ENCODE assay signal across 10 cellular contexts in the genomic region with DNA sequence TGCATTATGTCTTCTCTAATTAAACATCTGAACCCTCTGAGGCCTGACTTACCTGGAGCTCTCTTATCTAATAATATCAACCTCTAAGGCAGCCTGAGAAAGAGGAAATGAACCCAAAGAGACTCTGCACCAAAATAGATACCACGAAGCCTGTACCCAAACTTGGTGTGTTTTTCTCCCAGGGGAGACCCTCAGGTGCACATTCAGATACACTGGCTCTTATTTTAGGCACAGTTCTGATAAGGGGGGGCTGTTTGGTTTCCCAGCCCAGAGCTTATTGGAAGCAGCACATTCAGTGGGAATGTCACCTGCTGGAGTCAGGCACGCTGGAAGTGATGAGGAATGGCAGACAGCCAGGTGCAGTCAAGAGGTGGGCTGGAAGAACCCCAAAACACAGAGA. TPM values are rescaled to one million over a fixed set of nuclear protein-coding genes. Genes with fewer than 3 reads are reported as not detected.
A peak's percentile ranks its signal among the peaks of the same experiment; 100 is the strongest.
DNase-seq lines count a peak whose midpoint lies in the region; ATAC-seq lines count a peak whose summit lies in the region.
"Had no signal": no experiment of that assay in that cellular context is flagged by ENCODE, and none has a peak within 500 bp of the region (broad histone marks: within the 10 kb centered on the region; RNA-seq: fewer than 3 reads in every experiment).

No MANE protein-coding gene starts in this region.

- peak overlapping the region; percentile 31 for H3K4me3 Mint-ChIP-seq in activated CD8-positive, alpha-beta memory T cell treated with anti-CD3 and anti-CD28 coated beads, Interleukin-2, amount 10 ng/mL, durations not matched to agents 7 days and 5 days
- peak overlapping the region; percentile 91 to 98 (median 94) for H3K4me3 Mint-ChIP-seq in naive B cell

- H3K27me3 Mint-ChIP-seq in activated CD8-positive, alpha-beta memory T cell treated with anti-CD3 and anti-CD28 coated beads, Interleukin-2, amount 10 ng/mL, durations not matched to agents 7 days and 5 days, result peaks cover 18% of the 10 kb centered on the region
- no peaks in the 10 kb centered on the region for H3K27me3 Mint-ChIP-seq in naive B cell

- peaks cover 1% of the 10 kb centered on the region for H3K9me3 Mint-ChIP-seq in activated CD8-positive, alpha-beta memory T cell treated with anti-CD3 and anti-CD28 coated beads, Interleukin-2, amount 10 ng/mL, durations not matched to agents 7 days and 5 days (ENCODE audit: low read depth)
- H3K9me3 Mint-ChIP-seq in naive B cell, result peaks cover 0 to 2% (median 0%) of the 10 kb centered on the region in 7 donors

- peaks cover 3% of the 10 kb centered on the region for H3K36me3 Mint-ChIP-seq in activated CD8-positive, alpha-beta memory T cell treated with anti-CD3 and anti-CD28 coated beads, Interleukin-2, amount 10 ng/mL, durations not matched to agents 7 days and 5 days
- H3K36me3 Mint-ChIP-seq in naive B cell, result peaks cover 0 to 6% of the 10 kb centered on the region in 2 donors

- no peak overlapping the region for H3K27ac Mint-ChIP-seq in activated CD8-positive, alpha-beta memory T cell treated with anti-CD3 and anti-CD28 coated beads, Interleukin-2, amount 10 ng/mL, durations not matched to agents 7 days and 5 days
- peak overlapping the region; percentile 99 to 100 (median 100) for H3K27ac Mint-ChIP-seq in naive B cell

- ATAC-seq in activated CD8-positive, alpha-beta memory T cell treated with anti-CD3 and anti-CD28 coated beads, Interleukin-2, amount 10 ng/mL, durations not matched to agents 7 days and 5 days, result no peak
- ATAC-seq in GM21619 (IDR thresholded peaks at IDR 0.05; ENCODE audit: unreplicated experiment) (peak; percentile 50), HG03378 (IDR thresholded peaks at IDR 0.05; ENCODE audit: unreplicated experiment) (peak; percentile 60), naive B cell (ENCODE audit: low read depth in 2 of 2) (peak; percentile 61 to 65)

- CTCF ChIA-PET in activated CD8-positive, alpha-beta memory T cell treated with anti-CD3 and anti-CD28 coated beads, Interleukin-2, amount 10 ng/mL, durations not matched to agents 7 days and 5 days (lab: Charles Lee), result interaction anchor here (0.7 to 1.0 kb wide), 2 partner anchors 8 to 20 kb away, joined by 3 read pairs; no protein-coding TSS in a partner anchor

- H3K4me1 Mint-ChIP-seq in activated CD8-positive, alpha-beta memory T cell treated with anti-CD3 and anti-CD28 coated beads, Interleukin-2, amount 10 ng/mL, durations not matched to agents 7 days and 5 days, result peaks cover 60% of the 10 kb centered on the region
- H3K4me1 Mint-ChIP-seq in naive B cell, result peaks cover 80 to 96% (median 82%) of the 10 kb centered on the region in 3 donors

- DNase-seq in activated CD8-positive, alpha-beta memory T cell treated with anti-CD3 and anti-CD28 coated beads, Interleukin-2, amount 10 ng/mL, durations not matched to agents 7 days and 5 days, result no peak
- DNase-seq in activated CD8-positive, alpha-beta memory T cell treated with anti-CD3 and anti-CD28 coated beads, Interleukin-2, amount 50 U/mL, for 4 hours, result no peak
- peak; percentile 91 for DNase-seq in naive B cell
- DNase-seq in stimulated activated CD4-positive, alpha-beta T cell treated with anti-CD3 and anti-CD28 coated beads, Interleukin-4, amount 100 ng/mL, for 1 hour, result no peak
- no peak for DNase-seq in NCI-H1092 treated with DMSO at 0.1 percent for 48 hours (lab: John Stamatoyannopoulos, UW)
- DNase-seq in HCEC 1CT, result no peak
- DNase-seq: occipital lobe had no signal

RNA-seq across cellular contexts. Expression of a gene that starts 9.8 kb away (rescaled TPM):
- 1 to 10 TPM; 8.7 to 9.1 TPM for total RNA-seq in activated CD8-positive, alpha-beta memory T cell treated with anti-CD3 and anti-CD28 coated beads, Interleukin-2, amount 10 ng/mL, durations not matched to agents 7 days and 5 days
- polyA plus RNA-seq in naive B cell (ENCODE audit: low read depth in 6 of 6), result 100 to 1,000 TPM in 5 of 6 donors, 10 to 100 TPM in 1; 97.4 to 205 (median 126) TPM
- total RNA-seq: dermis microvascular lymphatic vessel endothelial cell, occipital lobe had no signal

RNA-seq across cellular contexts. Expression of a gene that starts 44.7 kb away (rescaled TPM):
- not detected for total RNA-seq in activated CD8-positive, alpha-beta memory T cell treated with anti-CD3 and anti-CD28 coated beads, Interleukin-2, amount 10 ng/mL, durations not matched to agents 7 days and 5 days
- not detected for polyA plus RNA-seq in naive B cell (ENCODE audit: low read depth in 6 of 6)
- total RNA-seq: dermis microvascular lymphatic vessel endothelial cell, occipital lobe had no signal
